ENCODE assay signal across 1 cellular context in the genomic region with DNA sequence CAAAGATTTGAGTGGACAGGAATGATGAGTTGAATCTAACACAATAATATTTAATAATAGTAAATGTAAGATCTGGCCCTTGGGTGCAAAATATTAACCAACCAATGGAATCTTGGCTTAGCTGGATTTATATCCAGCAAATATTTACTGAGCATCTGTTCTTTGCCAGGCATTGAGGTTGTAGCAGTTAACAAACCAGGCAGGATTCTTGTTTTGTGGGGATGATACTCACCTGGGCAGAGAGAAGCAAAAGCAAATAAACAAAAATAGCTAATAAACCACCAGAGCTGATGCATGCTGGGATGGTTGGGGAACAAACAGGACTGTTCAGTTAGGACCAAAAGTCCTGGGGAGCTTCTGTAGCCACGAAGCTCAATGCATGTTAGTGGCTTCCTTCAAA.
TF ChIP-seq lines count a peak whose summit lies in the region.

No MANE protein-coding gene starts in this region.

TF ChIP-seq in GM23338, 12 proteins besides CTCF, POLR2A, EP300 and RAD21 (continued from another document):
- TF ChIP-seq, protein P1, sequence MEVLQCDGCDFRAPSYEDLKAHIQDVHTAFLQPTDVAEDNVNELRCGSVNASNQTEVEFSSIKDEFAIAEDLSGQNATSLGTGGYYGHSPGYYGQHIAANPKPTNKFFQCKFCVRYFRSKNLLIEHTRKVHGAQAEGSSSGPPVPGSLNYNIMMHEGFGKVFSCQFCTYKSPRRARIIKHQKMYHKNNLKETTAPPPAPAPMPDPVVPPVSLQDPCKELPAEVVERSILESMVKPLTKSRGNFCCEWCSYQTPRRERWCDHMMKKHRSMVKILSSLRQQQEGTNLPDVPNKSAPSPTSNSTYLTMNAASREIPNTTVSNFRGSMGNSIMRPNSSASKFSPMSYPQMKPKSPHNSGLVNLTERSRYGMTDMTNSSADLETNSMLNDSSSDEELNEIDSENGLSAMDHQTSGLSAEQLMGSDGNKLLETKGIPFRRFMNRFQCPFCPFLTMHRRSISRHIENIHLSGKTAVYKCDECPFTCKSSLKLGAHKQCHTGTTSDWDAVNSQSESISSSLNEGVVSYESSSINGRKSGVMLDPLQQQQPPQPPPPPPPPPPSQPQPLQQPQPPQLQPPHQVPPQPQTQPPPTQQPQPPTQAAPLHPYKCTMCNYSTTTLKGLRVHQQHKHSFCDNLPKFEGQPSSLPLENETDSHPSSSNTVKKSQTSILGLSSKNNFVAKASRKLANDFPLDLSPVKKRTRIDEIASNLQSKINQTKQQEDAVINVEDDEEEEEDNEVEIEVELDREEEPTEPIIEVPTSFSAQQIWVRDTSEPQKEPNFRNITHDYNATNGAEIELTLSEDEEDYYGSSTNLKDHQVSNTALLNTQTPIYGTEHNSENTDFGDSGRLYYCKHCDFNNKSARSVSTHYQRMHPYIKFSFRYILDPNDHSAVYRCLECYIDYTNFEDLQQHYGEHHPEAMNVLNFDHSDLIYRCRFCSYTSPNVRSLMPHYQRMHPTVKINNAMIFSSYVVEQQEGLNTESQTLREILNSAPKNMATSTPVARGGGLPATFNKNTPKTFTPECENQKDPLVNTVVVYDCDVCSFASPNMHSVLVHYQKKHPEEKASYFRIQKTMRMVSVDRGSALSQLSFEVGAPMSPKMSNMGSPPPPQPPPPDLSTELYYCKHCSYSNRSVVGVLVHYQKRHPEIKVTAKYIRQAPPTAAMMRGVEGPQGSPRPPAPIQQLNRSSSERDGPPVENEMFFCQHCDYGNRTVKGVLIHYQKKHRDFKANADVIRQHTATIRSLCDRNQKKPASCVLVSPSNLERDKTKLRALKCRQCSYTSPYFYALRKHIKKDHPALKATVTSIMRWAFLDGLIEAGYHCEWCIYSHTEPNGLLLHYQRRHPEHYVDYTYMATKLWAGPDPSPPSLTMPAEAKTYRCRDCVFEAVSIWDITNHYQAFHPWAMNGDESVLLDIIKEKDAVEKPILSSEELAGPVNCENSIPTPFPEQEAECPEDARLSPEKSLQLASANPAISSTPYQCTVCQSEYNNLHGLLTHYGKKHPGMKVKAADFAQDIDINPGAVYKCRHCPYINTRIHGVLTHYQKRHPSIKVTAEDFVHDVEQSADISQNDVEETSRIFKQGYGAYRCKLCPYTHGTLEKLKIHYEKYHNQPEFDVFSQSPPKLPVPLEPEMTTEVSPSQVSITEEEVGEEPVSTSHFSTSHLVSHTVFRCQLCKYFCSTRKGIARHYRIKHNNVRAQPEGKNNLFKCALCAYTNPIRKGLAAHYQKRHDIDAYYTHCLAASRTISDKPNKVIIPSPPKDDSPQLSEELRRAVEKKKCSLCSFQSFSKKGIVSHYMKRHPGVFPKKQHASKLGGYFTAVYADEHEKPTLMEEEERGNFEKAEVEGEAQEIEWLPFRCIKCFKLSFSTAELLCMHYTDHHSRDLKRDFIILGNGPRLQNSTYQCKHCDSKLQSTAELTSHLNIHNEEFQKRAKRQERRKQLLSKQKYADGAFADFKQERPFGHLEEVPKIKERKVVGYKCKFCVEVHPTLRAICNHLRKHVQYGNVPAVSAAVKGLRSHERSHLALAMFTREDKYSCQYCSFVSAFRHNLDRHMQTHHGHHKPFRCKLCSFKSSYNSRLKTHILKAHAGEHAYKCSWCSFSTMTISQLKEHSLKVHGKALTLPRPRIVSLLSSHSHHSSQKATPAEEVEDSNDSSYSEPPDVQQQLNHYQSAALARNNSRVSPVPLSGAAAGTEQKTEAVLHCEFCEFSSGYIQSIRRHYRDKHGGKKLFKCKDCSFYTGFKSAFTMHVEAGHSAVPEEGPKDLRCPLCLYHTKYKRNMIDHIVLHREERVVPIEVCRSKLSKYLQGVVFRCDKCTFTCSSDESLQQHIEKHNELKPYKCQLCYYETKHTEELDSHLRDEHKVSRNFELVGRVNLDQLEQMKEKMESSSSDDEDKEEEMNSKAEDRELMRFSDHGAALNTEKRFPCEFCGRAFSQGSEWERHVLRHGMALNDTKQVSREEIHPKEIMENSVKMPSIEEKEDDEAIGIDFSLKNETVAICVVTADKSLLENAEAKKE (CRISPR knock-in tag; IDR thresholded peaks at IDR 0.05), result no peak
- TF ChIP-seq, protein P2, sequence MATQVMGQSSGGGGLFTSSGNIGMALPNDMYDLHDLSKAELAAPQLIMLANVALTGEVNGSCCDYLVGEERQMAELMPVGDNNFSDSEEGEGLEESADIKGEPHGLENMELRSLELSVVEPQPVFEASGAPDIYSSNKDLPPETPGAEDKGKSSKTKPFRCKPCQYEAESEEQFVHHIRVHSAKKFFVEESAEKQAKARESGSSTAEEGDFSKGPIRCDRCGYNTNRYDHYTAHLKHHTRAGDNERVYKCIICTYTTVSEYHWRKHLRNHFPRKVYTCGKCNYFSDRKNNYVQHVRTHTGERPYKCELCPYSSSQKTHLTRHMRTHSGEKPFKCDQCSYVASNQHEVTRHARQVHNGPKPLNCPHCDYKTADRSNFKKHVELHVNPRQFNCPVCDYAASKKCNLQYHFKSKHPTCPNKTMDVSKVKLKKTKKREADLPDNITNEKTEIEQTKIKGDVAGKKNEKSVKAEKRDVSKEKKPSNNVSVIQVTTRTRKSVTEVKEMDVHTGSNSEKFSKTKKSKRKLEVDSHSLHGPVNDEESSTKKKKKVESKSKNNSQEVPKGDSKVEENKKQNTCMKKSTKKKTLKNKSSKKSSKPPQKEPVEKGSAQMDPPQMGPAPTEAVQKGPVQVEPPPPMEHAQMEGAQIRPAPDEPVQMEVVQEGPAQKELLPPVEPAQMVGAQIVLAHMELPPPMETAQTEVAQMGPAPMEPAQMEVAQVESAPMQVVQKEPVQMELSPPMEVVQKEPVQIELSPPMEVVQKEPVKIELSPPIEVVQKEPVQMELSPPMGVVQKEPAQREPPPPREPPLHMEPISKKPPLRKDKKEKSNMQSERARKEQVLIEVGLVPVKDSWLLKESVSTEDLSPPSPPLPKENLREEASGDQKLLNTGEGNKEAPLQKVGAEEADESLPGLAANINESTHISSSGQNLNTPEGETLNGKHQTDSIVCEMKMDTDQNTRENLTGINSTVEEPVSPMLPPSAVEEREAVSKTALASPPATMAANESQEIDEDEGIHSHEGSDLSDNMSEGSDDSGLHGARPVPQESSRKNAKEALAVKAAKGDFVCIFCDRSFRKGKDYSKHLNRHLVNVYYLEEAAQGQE (IDR thresholded peaks at IDR 0.05; ENCODE audit: unreplicated experiment), result no peak
- TF ChIP-seq, protein P3, sequence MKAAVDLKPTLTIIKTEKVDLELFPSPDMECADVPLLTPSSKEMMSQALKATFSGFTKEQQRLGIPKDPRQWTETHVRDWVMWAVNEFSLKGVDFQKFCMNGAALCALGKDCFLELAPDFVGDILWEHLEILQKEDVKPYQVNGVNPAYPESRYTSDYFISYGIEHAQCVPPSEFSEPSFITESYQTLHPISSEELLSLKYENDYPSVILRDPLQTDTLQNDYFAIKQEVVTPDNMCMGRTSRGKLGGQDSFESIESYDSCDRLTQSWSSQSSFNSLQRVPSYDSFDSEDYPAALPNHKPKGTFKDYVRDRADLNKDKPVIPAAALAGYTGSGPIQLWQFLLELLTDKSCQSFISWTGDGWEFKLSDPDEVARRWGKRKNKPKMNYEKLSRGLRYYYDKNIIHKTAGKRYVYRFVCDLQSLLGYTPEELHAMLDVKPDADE (IDR thresholded peaks at IDR 0.05), result no peak
